In genomic region chr18:32049393-32050161, GRCh38 we compare ENCODE assay signal across 7 cellular contexts. TPM values are rescaled to one million over a fixed set of nuclear protein-coding genes. Genes with fewer than 3 reads are reported as not detected.
DNase-seq lines count a peak whose midpoint lies in the region; ATAC-seq and TF ChIP-seq lines count a peak whose summit lies in the region.

No MANE protein-coding gene starts in this region.

- H3F3A ChIP-seq in GM23338 (replicated peaks; ENCODE audit: low read depth) = no peaks in the 10 kb centered on the region

- DNase-seq in GM23338 (ENCODE audit: low spot score) = no peak
- DNase-seq in SIG-M5 (lab: John Stamatoyannopoulos, UW) = peak; percentile 10
- peak in 5 of 61 donors; percentile 2 to 44 (median 5) for DNase-seq in caudate nucleus (lab: John Stamatoyannopoulos, UW)
- DNase-seq in progenitor cell of endocrine pancreas (ENCODE audit: low spot score, unreplicated experiment) = no peak
- no peak for DNase-seq in COLO829 (ENCODE audit: low spot score)
- DNase-seq in NCI-H1694 (lab: John Stamatoyannopoulos, UW) = no peak

- no peaks in the 10 kb centered on the region for H3K79me2 ChIP-seq in GM23338 (replicated peaks; ENCODE audit: insufficient read depth)

- TF ChIP-seq CTCF in GM23338 (conservative IDR thresholded peaks at IDR 0.05; ENCODE audit: low read depth in 2 of 2) (no peak), progenitor cell of endocrine pancreas (IDR thresholded peaks at IDR 0.05; ENCODE audit: unreplicated experiment) (no peak)

- H3K27me3 ChIP-seq in GM23338 (ENCODE audit: insufficient read depth) = no peaks in the 10 kb centered on the region

- no peak overlapping the region for H3K4me3 Mint-ChIP-seq in GM23338
- no peak overlapping the region for H3K4me3 Mint-ChIP-seq in progenitor cell of endocrine pancreas (ENCODE audit: low read depth)

- ATAC-seq in GM23338 (no peak), HG02623 (IDR thresholded peaks at IDR 0.05; ENCODE audit: unreplicated experiment) (no peak)

- no peak overlapping the region for H3K4me3 ChIP-seq in GM23338

- H3K36me3 Mint-ChIP-seq in GM23338 (ENCODE audit: low read depth) = peaks cover 23% of the 10 kb centered on the region
- peaks cover 6% of the 10 kb centered on the region for H3K36me3 Mint-ChIP-seq in progenitor cell of endocrine pancreas (ENCODE audit: insufficient read depth)

- no peaks in the 10 kb centered on the region for H3K4me1 ChIP-seq in GM23338 (ENCODE audit: insufficient read depth)

- H3K27ac Mint-ChIP-seq in GM23338 (no peak overlapping the region), progenitor cell of endocrine pancreas (peak overlapping the region; percentile 73)

- H2AFZ ChIP-seq in GM23338 = no peak overlapping the region

- H3K4me1 Mint-ChIP-seq in GM23338 (peaks cover 6% of the 10 kb centered on the region; the same call in 2 of the 3 replicates), progenitor cell of endocrine pancreas (ENCODE audit: low read depth) (no peaks in the 10 kb centered on the region)

- H3K27me3 Mint-ChIP-seq in GM23338 (ENCODE audit: insufficient read depth, low read depth, poor library complexity) (no peaks in the 10 kb centered on the region), progenitor cell of endocrine pancreas (no peaks in the 10 kb centered on the region)

- H3K4me2 ChIP-seq in GM23338 = no peak overlapping the region

- H3K36me3 ChIP-seq in GM23338 (ENCODE audit: insufficient read depth) = peaks cover 11% of the 10 kb centered on the region; the same call in 1 of the 2 replicates

- no peaks in the 10 kb centered on the region; the same call in 1 of the 2 replicates for H4K20me1 ChIP-seq in GM23338 (replicated peaks; ENCODE audit: insufficient read depth)

- 0 out of 2 replicates have a peak overlapping the region, but pooled peaks have one; percentile 19 for H3K27ac ChIP-seq in GM23338 (ENCODE audit: low read depth)
- H3K27ac ChIP-seq in caudate nucleus (ENCODE audit: low read depth, low read length) = peak overlapping the region; percentile 46

- H3K9me3 Mint-ChIP-seq in GM23338 (no peaks in the 10 kb centered on the region; the same call in 2 of the 3 replicates), progenitor cell of endocrine pancreas (ENCODE audit: low read depth) (no peaks in the 10 kb centered on the region)

- H3K9me2 ChIP-seq in GM23338 (ENCODE audit: insufficient read depth) = no peaks in the 10 kb centered on the region

TF ChIP-seq in GM23338, 12 proteins besides CTCF, POLR2A, EP300 and RAD21:
- TF ChIP-seq ETS1 (IDR thresholded peaks at IDR 0.05) = no peak
- no peak for TF ChIP-seq EZH2phosphoT487 (IDR thresholded peaks at IDR 0.05; ENCODE audit: unreplicated experiment)

RNA-seq across cellular contexts. Expression of gene RNF125, which starts 31.0 kb away (rescaled TPM):
- 29.2 and 34.8 TPM in 2 replicates for total RNA-seq in GM23338 (2014; rRNA removed; shearing (Covaris generic))
- polyA plus RNA-seq in GM23338 (2016; fragmentation: Nextera tagmentation; extraction: Ambion mirVana) = 10.9 and 11.4 TPM in 2 replicates
- total RNA-seq in progenitor cell of endocrine pancreas = 2.6 and 2.8 TPM in 2 replicates

RNA-seq across cellular contexts. Expression of gene RNF138, which starts 42.1 kb away (rescaled TPM):
- total RNA-seq in GM23338 (2014; rRNA removed; shearing (Covaris generic)) = 89.6 and 134 TPM in 2 replicates
- polyA plus RNA-seq in GM23338 (2016; fragmentation: Nextera tagmentation; extraction: Ambion mirVana) = 48.9 and 58.0 TPM in 2 replicates
- total RNA-seq in progenitor cell of endocrine pancreas = 46.5 and 48.2 TPM in 2 replicates
